ENCODE assay signal across 12 cellular contexts in genomic region chr6:1535295-1535694, GRCh38.
DNase-seq lines count a peak whose midpoint lies in the region; ATAC-seq and TF ChIP-seq lines count a peak whose summit lies in the region.
"Had no signal": no experiment of that assay in that cellular context is flagged by ENCODE, and none has a peak within 500 bp of the region (broad histone marks: within the 10 kb centered on the region; RNA-seq: fewer than 3 reads in every experiment).

No MANE protein-coding gene starts in this region.

- no peaks in the 10 kb centered on the region for H3K27me3 Mint-ChIP-seq in CD4-positive, CD25-positive, alpha-beta regulatory T cell
- no peaks in the 10 kb centered on the region for H3K27me3 Mint-ChIP-seq in activated T-helper 2 cell treated with anti-CD3 and anti-CD28 coated beads, Interferon-gamma antibody, Interleukin-2, Interleukin-4, amounts not matched to agents 10 μg/mL and 5 μg/mL and 100 μg/mL, durations not matched to agents 14 hours and 24 hours and 36 hours (ENCODE audit: low read depth)

- peak in 2 of 3 donors; percentile 24 to 82 for DNase-seq in CD4-positive, CD25-positive, alpha-beta regulatory T cell
- DNase-seq in PC-3 (peak; percentile 77), lung microvascular endothelial cell (ENCODE audit: low read depth in 2 of 2) (peak; percentile 32 to 90), NCI-H1436 treated with DMSO at 0.1 percent for 48 hours (lab: John Stamatoyannopoulos, UW) (no peak), GM13977 (ENCODE audit: low spot score) (no peak)
- peak; percentile 26 for DNase-seq in activated T-helper 2 cell treated with anti-CD3 and anti-CD28 coated beads, Interferon-gamma antibody, Interleukin-2, Interleukin-4, amounts not matched to agents 10 μg/mL and 5 μg/mL and 100 μg/mL, durations not matched to agents 14 hours and 24 hours and 36 hours (ENCODE audit: low spot score)
- DNase-seq: effector CD8-positive, alpha-beta T cell; IMR-90; SIG-M5; small intestine had no signal

- CTCF ChIA-PET in PC-3 (lab: Charles Lee), result no interaction called here

- TF ChIP-seq CTCF in PC-3 (conservative IDR thresholded peaks at IDR 0.05; ENCODE audit: low read depth, low read length) (no peak), GM13977 (IDR thresholded peaks at IDR 0.05; ENCODE audit: extremely low read depth, insufficient read depth, missing control alignments) (no peak)

- peaks cover 12 to 52% (median 23%) of the 10 kb centered on the region in 4 donors for H3K4me1 Mint-ChIP-seq in CD4-positive, CD25-positive, alpha-beta regulatory T cell
- peaks cover 15% of the 10 kb centered on the region for H3K4me1 Mint-ChIP-seq in activated T-helper 2 cell treated with anti-CD3 and anti-CD28 coated beads, Interferon-gamma antibody, Interleukin-2, Interleukin-4, amounts not matched to agents 10 μg/mL and 5 μg/mL and 100 μg/mL, durations not matched to agents 14 hours and 24 hours and 36 hours (ENCODE audit: low read depth)

- POLR2A ChIA-PET in PC-3 (lab: Charles Lee; ENCODE audit: unreplicated experiment), result no interaction called here

- H3K79me2 ChIP-seq in PC-3 (ENCODE audit: low read length), result no peaks in the 10 kb centered on the region

- H3K27me3 ChIP-seq in CD4-positive, CD25-positive, alpha-beta regulatory T cell (ENCODE audit: control insufficient read depth, insufficient read depth, low read length), result no peaks in the 10 kb centered on the region
- H3K27me3 ChIP-seq in PC-3 (ENCODE audit: low read length), result no peaks in the 10 kb centered on the region

- peak overlapping the region in 1 of 3 donors; percentile 83 for H3K27ac Mint-ChIP-seq in CD4-positive, CD25-positive, alpha-beta regulatory T cell
- H3K27ac Mint-ChIP-seq in activated T-helper 2 cell treated with anti-CD3 and anti-CD28 coated beads, Interferon-gamma antibody, Interleukin-2, Interleukin-4, amounts not matched to agents 10 μg/mL and 5 μg/mL and 100 μg/mL, durations not matched to agents 14 hours and 24 hours and 36 hours, result no peak overlapping the region

- in situ Hi-C loops in GM13977 (cut with MboI; ENCODE audit: low pct_unique_long_range_greater_than_20kb, low sequenced_read_pairs, unreplicated experiment), result no loop called here

- no peaks in the 10 kb centered on the region for H3K9me2 ChIP-seq in PC-3 (replicated peaks; ENCODE audit: low read length)

- peaks cover 34% of the 10 kb centered on the region for H3K4me1 ChIP-seq in CD4-positive, CD25-positive, alpha-beta regulatory T cell (ENCODE audit: control insufficient read depth, insufficient read depth, low read length, poor library complexity, severe bottlenecking)
- peaks cover 8% of the 10 kb centered on the region for H3K4me1 ChIP-seq in PC-3 (ENCODE audit: insufficient read depth, low read length)

- H3K36me3 ChIP-seq in CD4-positive, CD25-positive, alpha-beta regulatory T cell (ENCODE audit: control insufficient read depth, insufficient read depth, low read length), result no peaks in the 10 kb centered on the region
- H3K36me3 ChIP-seq in PC-3 (ENCODE audit: low read depth, low read length), result no peaks in the 10 kb centered on the region

- H3K27ac ChIP-seq in CD4-positive, CD25-positive, alpha-beta regulatory T cell (ENCODE audit: insufficient read depth, low read length, poor library complexity, severe bottlenecking), result peak overlapping the region; percentile 39
- H3K27ac ChIP-seq in PC-3 (ENCODE audit: low read length), result no peak overlapping the region

- no TSS peak for BruUV-seq in PC-3 (replicated peaks; lab: Mats Ljungman, UMichigan)

- no peaks in the 10 kb centered on the region for H3F3A ChIP-seq in PC-3 (ENCODE audit: low read length, unreplicated experiment)

- peak overlapping the region in 3 of 4 donors; percentile 44 to 75 (median 58) for H3K4me3 Mint-ChIP-seq in CD4-positive, CD25-positive, alpha-beta regulatory T cell
- no peak overlapping the region for H3K4me3 Mint-ChIP-seq in activated T-helper 2 cell treated with anti-CD3 and anti-CD28 coated beads, Interferon-gamma antibody, Interleukin-2, Interleukin-4, amounts not matched to agents 10 μg/mL and 5 μg/mL and 100 μg/mL, durations not matched to agents 14 hours and 24 hours and 36 hours (ENCODE audit: low read depth)

- H3K9me3 Mint-ChIP-seq in CD4-positive, CD25-positive, alpha-beta regulatory T cell, result peaks cover 0 to 2% (median 0%) of the 10 kb centered on the region in 7 donors
- H3K9me3 Mint-ChIP-seq in activated T-helper 2 cell treated with anti-CD3 and anti-CD28 coated beads, Interferon-gamma antibody, Interleukin-2, Interleukin-4, amounts not matched to agents 10 μg/mL and 5 μg/mL and 100 μg/mL, durations not matched to agents 14 hours and 24 hours and 36 hours, result no peaks in the 10 kb centered on the region

- no peaks in the 10 kb centered on the region for H3K9me3 ChIP-seq in CD4-positive, CD25-positive, alpha-beta regulatory T cell (ENCODE audit: control insufficient read depth in 2 of 2, low read length in 2 of 2)
- H3K9me3 ChIP-seq in PC-3 (ENCODE audit: low read length), result no peaks in the 10 kb centered on the region

- H3K9ac ChIP-seq in PC-3 (ENCODE audit: low read length), result no peak overlapping the region

- peak overlapping the region; percentile 55; the same call in 1 of the 2 replicates for H2AFZ ChIP-seq in PC-3 (ENCODE audit: low read length)

- peak overlapping the region; percentile 73 for H3K4me3 ChIP-seq in CD4-positive, CD25-positive, alpha-beta regulatory T cell (ENCODE audit: low read depth, low read length)
- no peak overlapping the region for H3K4me3 ChIP-seq in PC-3 (ENCODE audit: low read length)

- H4K20me1 ChIP-seq in PC-3 (ENCODE audit: low read length), result no peaks in the 10 kb centered on the region

- H3K36me3 Mint-ChIP-seq in CD4-positive, CD25-positive, alpha-beta regulatory T cell, result no peaks in the 10 kb centered on the region
- no peaks in the 10 kb centered on the region for H3K36me3 Mint-ChIP-seq in activated T-helper 2 cell treated with anti-CD3 and anti-CD28 coated beads, Interferon-gamma antibody, Interleukin-2, Interleukin-4, amounts not matched to agents 10 μg/mL and 5 μg/mL and 100 μg/mL, durations not matched to agents 14 hours and 24 hours and 36 hours (ENCODE audit: low read depth)

- H3K4me2 ChIP-seq in PC-3 (ENCODE audit: low read length), result peak overlapping the region; percentile 58

- intact Hi-C loops in PC-3 (cut with micrococcal nuclease), result no loop called here
- intact Hi-C loops in activated T-helper 2 cell treated with anti-CD3 and anti-CD28 coated beads, Interferon-gamma antibody, Interleukin-2, Interleukin-4, amounts not matched to agents 10 μg/mL and 5 μg/mL and 100 μg/mL, durations not matched to agents 14 hours and 24 hours and 36 hours (cut with micrococcal nuclease), result no loop called here

- peak; percentile 83 to 87 for ATAC-seq in CD4-positive, CD25-positive, alpha-beta regulatory T cell (ENCODE audit: low read depth in 2 of 2)
- ATAC-seq in PC-3, result peak; percentile 100
- ATAC-seq in HG03457 (IDR thresholded peaks at IDR 0.05; ENCODE audit: unreplicated experiment), result no peak
- ATAC-seq in GM21723 (IDR thresholded peaks at IDR 0.05; ENCODE audit: unreplicated experiment), result no peak

Comparison
In these comparisons a context has a peak if more than half of its experiments do, and no peak if none do; other contexts are left out.
1. ATAC-seq: peak in CD4-positive, CD25-positive, alpha-beta regulatory T cell (2 of 2) and PC-3 (single experiment); none in HG03457 (single experiment) and GM21723 (single experiment).
2. DNase-seq: peak in CD4-positive, CD25-positive, alpha-beta regulatory T cell (2 of 3), PC-3 (single experiment), activated T-helper 2 cell treated with anti-CD3 and anti-CD28 coated beads, Interferon-gamma antibody, Interleukin-2, Interleukin-4, amounts not matched to agents 10 μg/mL and 5 μg/mL and 100 μg/mL, durations not matched to agents 14 hours and 24 hours and 36 hours (single experiment) and lung microvascular endothelial cell (2 of 2); none in NCI-H1436 treated with DMSO at 0.1 percent for 48 hours (single experiment) and GM13977 (single experiment).